Comparison of ENCODE assay signal across 25 cellular contexts in the genomic region with DNA sequence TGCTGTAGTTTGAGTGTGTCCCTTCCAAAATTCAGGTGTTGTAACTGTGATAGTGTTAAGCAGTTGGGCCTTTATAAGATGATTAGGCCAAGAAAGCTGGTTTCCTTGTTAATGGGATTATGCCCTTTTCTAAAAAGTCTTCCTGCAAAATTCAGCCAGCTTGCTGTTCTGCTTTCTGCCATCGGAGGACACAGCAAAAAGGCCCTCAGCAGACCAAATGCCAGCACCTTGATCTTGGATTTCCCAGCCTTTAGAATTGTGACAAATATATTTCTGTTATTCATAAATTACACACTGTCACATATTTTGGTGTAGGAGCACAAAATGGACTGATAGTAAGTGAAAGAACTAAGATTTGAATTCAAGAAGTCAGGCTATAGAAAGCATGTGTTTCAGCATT.
"Had no signal": no experiment of that assay in that cellular context is flagged by ENCODE, and none has a peak within 500 bp of the region (broad histone marks: within the 10 kb centered on the region; RNA-seq: fewer than 3 reads in every experiment).

No MANE protein-coding gene starts in this region.

- FAIRE-seq: astrocyte had no signal

- H3K27ac ChIP-seq: adrenal gland, body of pancreas, breast epithelium, SJCRH30, SK-N-MC had no signal

- H3K4me3 ChIP-seq: adrenal gland, body of pancreas, breast epithelium, SJCRH30, SK-N-MC had no signal

- ATAC-seq: activated CD8-positive, alpha-beta T cell treated with anti-CD3 and anti-CD28 coated beads, Interleukin-2, amount 10 ng/mL, durations not matched to agents 7 days and 5 days; activated naive CD4-positive, alpha-beta T cell treated with anti-CD3 and anti-CD28 coated beads, Interleukin-2, amount 50 U/mL, for 72 hours; body of pancreas; Panc1 had no signal

- H3K4me3 Mint-ChIP-seq: activated CD4-positive, alpha-beta T cell treated with anti-CD3 and anti-CD28 coated beads, Interleukin-2, amount 10 ng/mL, durations not matched to agents 24 days and 14 days; activated CD8-positive, alpha-beta T cell treated with anti-CD3 and anti-CD28 coated beads, Interleukin-2, amount 10 ng/mL, durations not matched to agents 7 days and 5 days; activated naive CD4-positive, alpha-beta T cell treated with anti-CD3 and anti-CD28 coated beads for 36 hours; activated T-cell treated with anti-CD3 and anti-CD28 coated beads, Interleukin-2, amount 50 U/mL, for 24 hours; activated T-helper 1 cell treated with anti-CD3 and anti-CD28 coated beads, Interleukin-12 subunit alpha, Interleukin-12 subunit beta, Interleukin-2, Interleukin-4 antibody, amounts not matched to agents 30 ng/mL and 10 ng/mL and 1 ng/mL, durations not matched to agents 14 hours and 24 hours and 36 hours had no signal

- H3K27me3 Mint-ChIP-seq: activated CD4-positive, alpha-beta T cell treated with anti-CD3 and anti-CD28 coated beads, Interleukin-2, amount 10 ng/mL, durations not matched to agents 24 days and 14 days; activated T-cell treated with anti-CD3 and anti-CD28 coated beads, Interleukin-2, amount 50 U/mL, for 24 hours had no signal

- H3K27ac Mint-ChIP-seq: activated CD4-positive, alpha-beta T cell treated with anti-CD3 and anti-CD28 coated beads, Interleukin-2, amount 10 ng/mL, durations not matched to agents 24 days and 14 days; activated CD8-positive, alpha-beta T cell treated with anti-CD3 and anti-CD28 coated beads, Interleukin-2, amount 10 ng/mL, durations not matched to agents 7 days and 5 days; activated naive CD4-positive, alpha-beta T cell treated with anti-CD3 and anti-CD28 coated beads for 36 hours; activated naive CD4-positive, alpha-beta T cell treated with anti-CD3 and anti-CD28 coated beads, Interleukin-2, amount 50 U/mL, for 72 hours; activated T-cell treated with anti-CD3 and anti-CD28 coated beads, Interleukin-2, amount 50 U/mL, for 24 hours; activated T-helper 1 cell treated with anti-CD3 and anti-CD28 coated beads, Interleukin-12 subunit alpha, Interleukin-12 subunit beta, Interleukin-2, Interleukin-4 antibody, amounts not matched to agents 30 ng/mL and 10 ng/mL and 1 ng/mL, durations not matched to agents 14 hours and 24 hours and 36 hours had no signal

- H3K9me3 ChIP-seq: adrenal gland, body of pancreas, SJCRH30 had no signal

- H3K36me3 ChIP-seq: adrenal gland, breast epithelium, SJCRH30 had no signal

- H3K4me1 Mint-ChIP-seq: activated CD4-positive, alpha-beta T cell treated with anti-CD3 and anti-CD28 coated beads, Interleukin-2, amount 10 ng/mL, durations not matched to agents 24 days and 14 days had no signal

- H3K4me1 ChIP-seq: adrenal gland, body of pancreas, breast epithelium, SJCRH30 had no signal

- H3K27me3 ChIP-seq: adrenal gland, body of pancreas, breast epithelium, SJCRH30 had no signal

- DNase-seq: activated CD4-positive, alpha-beta T cell treated with anti-CD3 and anti-CD28 coated beads, Interleukin-2, amount 10 ng/mL, durations not matched to agents 24 days and 14 days; activated CD4-positive, alpha-beta T cell treated with anti-CD3 and anti-CD28 coated beads, Interleukin-2, amount 50 U/mL, for 48 hours; activated CD8-positive, alpha-beta T cell treated with anti-CD3 and anti-CD28 coated beads, Interleukin-2, amount 10 ng/mL, durations not matched to agents 7 days and 5 days; activated gamma-delta T cell treated with Interleukin-2 at 50 U/mL for 16 hours; activated naive CD4-positive, alpha-beta T cell treated with anti-CD3 and anti-CD28 coated beads for 36 hours; activated T-cell treated with anti-CD3 and anti-CD28 coated beads, Interleukin-2, amount 50 U/mL, for 24 hours; adrenal gland; body of pancreas; MV-4-11; NCI-H1092; NCI-H1436 treated with DMSO at 0.1 percent for 48 hours; NCI-H1694 treated with DMSO at 0.1 percent for 48 hours; NCI-H2029; NCI-H345; NCI-H526; NCI-H774; SHP77; SJCRH30; T1000 had no signal
